16 cellular contexts compared by ENCODE assay signal in genomic region chr11:65516135-65516968, GRCh38. TPM values are rescaled to one million over a fixed set of nuclear protein-coding genes. Genes with fewer than 3 reads are reported as not detected.
DNase-seq lines count a peak whose midpoint lies in the region; ATAC-seq and TF ChIP-seq lines count a peak whose summit lies in the region.
"Had no signal": no experiment of that assay in that cellular context is flagged by ENCODE, and none has a peak within 500 bp of the region (broad histone marks: within the 10 kb centered on the region; RNA-seq: fewer than 3 reads in every experiment).

No MANE protein-coding gene starts in this region.

- POLR2A ChIA-PET in activated CD4-positive, alpha-beta T cell treated with anti-CD3 and anti-CD28 coated beads for 36 hours (lab: Charles Lee), result interaction anchor here (0.6 to 1.3 kb wide), 2 partner anchors 10 to 401 kb away, joined by 4 to 14 read pairs; no protein-coding TSS in a partner anchor
- POLR2A ChIA-PET in Panc1 (lab: Charles Lee), result interaction anchor here (0.6 to 0.7 kb wide), 3 partner anchors 9 to 379 kb away, joined by 8 to 9 read pairs (median 8); no protein-coding TSS in a partner anchor

- H3K36me3 Mint-ChIP-seq in activated CD4-positive, alpha-beta T cell treated with anti-CD3 and anti-CD28 coated beads for 36 hours (ENCODE audit: low read depth), result no peaks in the 10 kb centered on the region
- H3K36me3 Mint-ChIP-seq in stimulated activated effector memory CD8-positive, alpha-beta T cell treated with anti-CD3 and anti-CD28 coated beads, Interleukin-12 subunit alpha, Interleukin-12 subunit beta, amount 100 ng/mL, for 72 hours, result no peaks in the 10 kb centered on the region

- H3K4me1 ChIP-seq in Panc1 (ENCODE audit: control insufficient read depth, insufficient read depth, low read length) (no peaks in the 10 kb centered on the region), gastroesophageal sphincter (no peaks in the 10 kb centered on the region)
- H3K4me1 ChIP-seq: esophagus squamous epithelium, right atrium auricular region, tibial artery had no signal

- H3K4me1 Mint-ChIP-seq in activated CD4-positive, alpha-beta T cell treated with anti-CD3 and anti-CD28 coated beads for 36 hours, result peaks cover 8% of the 10 kb centered on the region
- H3K4me1 Mint-ChIP-seq in stimulated activated effector memory CD8-positive, alpha-beta T cell treated with anti-CD3 and anti-CD28 coated beads, Interleukin-12 subunit alpha, Interleukin-12 subunit beta, amount 100 ng/mL, for 72 hours, result peaks cover 10% of the 10 kb centered on the region

- H3K4me3 ChIP-seq in Panc1 (ENCODE audit: low read depth in 2 of 2, low read length in 2 of 2), result no peak overlapping the region
- no peak overlapping the region for H3K4me3 ChIP-seq in gastroesophageal sphincter
- H3K4me3 ChIP-seq: esophagus squamous epithelium, right atrium auricular region, tibial artery had no signal

- CTCF ChIA-PET in activated CD4-positive, alpha-beta T cell treated with anti-CD3 and anti-CD28 coated beads for 36 hours (lab: Charles Lee), result interaction anchor here (1.4 kb wide), 2 partner anchors 100 to 151 kb away, joined by 3 to 7 read pairs; no protein-coding TSS in a partner anchor
- CTCF ChIA-PET in Panc1 (lab: Charles Lee), result interaction anchor here (0.6 kb wide), 1 partner anchor 39 kb away, joined by 3 read pairs; no protein-coding TSS in a partner anchor

- no peaks in the 10 kb centered on the region for H3K9me3 Mint-ChIP-seq in activated CD4-positive, alpha-beta T cell treated with anti-CD3 and anti-CD28 coated beads for 36 hours (ENCODE audit: low read depth)
- no peaks in the 10 kb centered on the region for H3K9me3 Mint-ChIP-seq in stimulated activated effector memory CD8-positive, alpha-beta T cell treated with anti-CD3 and anti-CD28 coated beads, Interleukin-12 subunit alpha, Interleukin-12 subunit beta, amount 100 ng/mL, for 72 hours

- TF ChIP-seq POLR2A in gastroesophageal sphincter (IDR thresholded peaks at IDR 0.05) (no peak), GM18505 (IDR thresholded peaks at IDR 0.05; ENCODE audit: borderline replicate concordance, extremely low read depth, insufficient read depth, insufficient read length) (no peak)

- H3K9me3 ChIP-seq in Panc1 (ENCODE audit: control insufficient read depth, insufficient read depth, low read depth, low read length) (no peaks in the 10 kb centered on the region), gastroesophageal sphincter (no peaks in the 10 kb centered on the region)
- H3K9me3 ChIP-seq: esophagus squamous epithelium, right atrium auricular region, tibial artery had no signal

- H3K27ac Mint-ChIP-seq in activated CD4-positive, alpha-beta T cell treated with anti-CD3 and anti-CD28 coated beads for 36 hours, result no peak overlapping the region
- peak overlapping the region; percentile 62 for H3K27ac Mint-ChIP-seq in stimulated activated effector memory CD8-positive, alpha-beta T cell treated with anti-CD3 and anti-CD28 coated beads, Interleukin-12 subunit alpha, Interleukin-12 subunit beta, amount 100 ng/mL, for 72 hours

- in situ Hi-C loops in Panc1 (cut with HindIII; ENCODE audit: low pct_unique_long_range_greater_than_20kb, low sequenced_read_pairs), result no loop called here

- no TSS peak for BruUV-seq in Panc1 (replicated peaks; lab: Mats Ljungman, UMichigan)

- TF ChIP-seq EP300 in gastroesophageal sphincter (IDR thresholded peaks at IDR 0.05), result no peak

- intact Hi-C loops in activated CD4-positive, alpha-beta T cell treated with anti-CD3 and anti-CD28 coated beads for 36 hours (cut with DNase I, micrococcal nuclease), result loop anchor here in 1 of 2 experiments (10.0 kb wide), 1 partner anchor 292 kb away; no protein-coding TSS in a partner anchor
- intact Hi-C loops in Panc1 (cut with micrococcal nuclease; ENCODE audit: unreplicated experiment), result no loop called here

- 61 to 79% methylated on average over 3 to 4 of the region's 5 CpGs for WGBS in gastroesophageal sphincter (ENCODE audit: low coverage in 1 of 2), 2 donors

- H3K4me3 Mint-ChIP-seq in activated CD4-positive, alpha-beta T cell treated with anti-CD3 and anti-CD28 coated beads for 36 hours, result no peak overlapping the region
- no peak overlapping the region for H3K4me3 Mint-ChIP-seq in stimulated activated effector memory CD8-positive, alpha-beta T cell treated with anti-CD3 and anti-CD28 coated beads, Interleukin-12 subunit alpha, Interleukin-12 subunit beta, amount 100 ng/mL, for 72 hours

- H3K27me3 ChIP-seq in Panc1 (ENCODE audit: control insufficient read depth, insufficient read depth, low read length), result no peaks in the 10 kb centered on the region
- no peaks in the 10 kb centered on the region for H3K27me3 ChIP-seq in gastroesophageal sphincter
- H3K27me3 ChIP-seq: esophagus squamous epithelium, right atrium auricular region, tibial artery had no signal

- DNase-seq in activated CD4-positive, alpha-beta T cell treated with anti-CD3 and anti-CD28 coated beads for 36 hours, result no peak
- DNase-seq in activated CD4-positive, alpha-beta T cell treated with anti-CD3 and anti-CD28 coated beads, Interleukin-2, amount 50 U/mL, for 4 hours, result no peak
- no peak for DNase-seq in Panc1 (ENCODE audit: low read depth, low spot score)
- DNase-seq in stimulated activated effector memory CD8-positive, alpha-beta T cell treated with anti-CD3 and anti-CD28 coated beads, Interleukin-12 subunit alpha, Interleukin-12 subunit beta, amount 100 ng/mL, for 72 hours (ENCODE audit: low spot score in 2 of 2), result no peak
- DNase-seq: ACHN; central memory CD4-positive, alpha-beta T cell; DMS79; esophagus squamous epithelium; NCI-H187 treated with DMSO at 0.1 percent for 48 hours; T-helper 9 cell had no signal

- TF ChIP-seq CTCF in Panc1 (IDR thresholded peaks at IDR 0.05) (no peak), gastroesophageal sphincter (IDR thresholded peaks at IDR 0.05) (no peak)

- no peaks in the 10 kb centered on the region for H3K27me3 Mint-ChIP-seq in activated CD4-positive, alpha-beta T cell treated with anti-CD3 and anti-CD28 coated beads for 36 hours

- peak; percentile 58 for ATAC-seq in activated CD4-positive, alpha-beta T cell treated with anti-CD3 and anti-CD28 coated beads for 36 hours
- ATAC-seq in Panc1 (peak; percentile 27; the same call in 1 of the 2 replicates), esophagus mucosa (peak; percentile 12), gastroesophageal sphincter (no peak), GM18505 (IDR thresholded peaks at IDR 0.05; ENCODE audit: unreplicated experiment) (no peak), HG03139 (IDR thresholded peaks at IDR 0.05; ENCODE audit: unreplicated experiment) (no peak)
- peak; percentile 65 for ATAC-seq in stimulated activated effector memory CD8-positive, alpha-beta T cell treated with anti-CD3 and anti-CD28 coated beads, Interleukin-12 subunit alpha, Interleukin-12 subunit beta, amount 100 ng/mL, for 72 hours

- peak overlapping the region; percentile 44; the same call in 1 of the 2 replicates for H3K27ac ChIP-seq in Panc1 (ENCODE audit: low read length)
- H3K27ac ChIP-seq in gastroesophageal sphincter, result no peak overlapping the region
- H3K27ac ChIP-seq: esophagus squamous epithelium, right atrium auricular region, tibial artery had no signal

- H3K36me3 ChIP-seq in Panc1 (ENCODE audit: control insufficient read depth, insufficient read depth, low read length), result no peaks in the 10 kb centered on the region
- no peaks in the 10 kb centered on the region for H3K36me3 ChIP-seq in gastroesophageal sphincter
- H3K36me3 ChIP-seq: esophagus squamous epithelium, right atrium auricular region, tibial artery had no signal

RNA-seq across cellular contexts. Expression of gene SCYL1, which starts 8.5 kb away (rescaled TPM):
- 10 to 100 TPM; 66.5 to 78.8 TPM for total RNA-seq in activated CD4-positive, alpha-beta T cell treated with anti-CD3 and anti-CD28 coated beads for 36 hours
- total RNA-seq in Panc1 (2021; ENCODE audit: unreplicated experiment) (117 TPM), esophagus mucosa (36.7 TPM), gastroesophageal sphincter (10 to 100 TPM; 70.6 to 97.6 (median 89.2) TPM)
- polyA plus RNA-seq in Panc1 (2012; ENCODE audit: insufficient read length), result 172 TPM

RNA-seq across cellular contexts. Expression of gene MALAT1, which starts 17.5 kb away (rescaled TPM):
- 1,000 to 10,000 TPM; 7,016 to 9,748 TPM for total RNA-seq in activated CD4-positive, alpha-beta T cell treated with anti-CD3 and anti-CD28 coated beads for 36 hours
- total RNA-seq in Panc1 (2021; ENCODE audit: unreplicated experiment) (13,645 TPM), esophagus mucosa (4,086 TPM), gastroesophageal sphincter (over 10,000 TPM in 2 of 4 donors, 1,000 to 10,000 TPM in 2; 2,194 to 20,520 (median 8,164) TPM)
- polyA plus RNA-seq in Panc1 (2012; ENCODE audit: insufficient read length), result 690 TPM

RNA-seq across cellular contexts. Expression of gene LTBP3, which starts 41.8 kb away (rescaled TPM):
- total RNA-seq in activated CD4-positive, alpha-beta T cell treated with anti-CD3 and anti-CD28 coated beads for 36 hours, result 10 to 100 TPM; 57.8 to 72.7 TPM
- total RNA-seq in Panc1 (2021; ENCODE audit: unreplicated experiment), result 133 TPM
- 275 TPM for polyA plus RNA-seq in Panc1 (2012; ENCODE audit: insufficient read length)
- total RNA-seq in esophagus mucosa, result 20.9 TPM
- total RNA-seq in gastroesophageal sphincter, result 100 to 1,000 TPM in 3 of 4 donors, 10 to 100 TPM in 1; 90.6 to 173 (median 139) TPM

RNA-seq across cellular contexts. Expression of gene ZNRD2, which starts 53.9 kb away (rescaled TPM):
- total RNA-seq in activated CD4-positive, alpha-beta T cell treated with anti-CD3 and anti-CD28 coated beads for 36 hours, result 10 to 100 TPM; 50.7 to 56.4 TPM
- total RNA-seq in Panc1 (2021; ENCODE audit: unreplicated experiment), result 61.2 TPM
- 138 TPM for polyA plus RNA-seq in Panc1 (2012; ENCODE audit: insufficient read length)
- 31.8 TPM for total RNA-seq in esophagus mucosa
- 10 to 100 TPM; 38.4 to 73.5 (median 43.5) TPM for total RNA-seq in gastroesophageal sphincter

RNA-seq across cellular contexts. Expression of gene FAM89B, which starts 56.0 kb away (rescaled TPM):
- total RNA-seq in activated CD4-positive, alpha-beta T cell treated with anti-CD3 and anti-CD28 coated beads for 36 hours, result 10 to 100 TPM; 12.8 to 22.7 TPM
- total RNA-seq in Panc1 (2021; ENCODE audit: unreplicated experiment), result 102 TPM
- polyA plus RNA-seq in Panc1 (2012; ENCODE audit: insufficient read length), result 151 TPM
- 25.9 TPM for total RNA-seq in esophagus mucosa
- 10 to 100 TPM; 36.6 to 68.3 (median 55.0) TPM for total RNA-seq in gastroesophageal sphincter

Comparison
In these comparisons a context has a peak if more than half of its experiments do, and no peak if none do; other contexts are left out.
1. ATAC-seq: peak in activated CD4-positive, alpha-beta T cell treated with anti-CD3 and anti-CD28 coated beads for 36 hours (single experiment), Panc1 (single experiment), esophagus mucosa (single experiment) and stimulated activated effector memory CD8-positive, alpha-beta T cell treated with anti-CD3 and anti-CD28 coated beads, Interleukin-12 subunit alpha, Interleukin-12 subunit beta, amount 100 ng/mL, for 72 hours (single experiment); none in gastroesophageal sphincter (single experiment), GM18505 (single experiment) and HG03139 (single experiment).